In genomic region chr17:81232616-81233241, GRCh38 we compare ENCODE assay signal across 17 cellular contexts. TPM values are rescaled to one million over a fixed set of nuclear protein-coding genes. Genes with fewer than 3 reads are reported as not detected.
DNase-seq lines count a peak whose midpoint lies in the region; ATAC-seq, FAIRE-seq and TF ChIP-seq lines count a peak whose summit lies in the region.
"Had no signal": no experiment of that assay in that cellular context is flagged by ENCODE, and none has a peak within 500 bp of the region (broad histone marks: within the 10 kb centered on the region; RNA-seq: fewer than 3 reads in every experiment).

No MANE protein-coding gene starts in this region.

- TF ChIP-seq CTCF in heart right ventricle (IDR thresholded peaks at IDR 0.05), result no peak
- TF ChIP-seq CTCF in GM06990 (IDR thresholded peaks at IDR 0.05; ENCODE audit: insufficient read depth, low read length, poor library complexity, severe bottlenecking), result no peak
- TF ChIP-seq CTCF in kidney (IDR thresholded peaks at IDR 0.05; ENCODE audit: borderline replicate concordance, extremely low read depth, insufficient read depth), result no peak

- H3K9ac ChIP-seq in kidney (ENCODE audit: low read length in 2 of 2), result no peak overlapping the region

- intact Hi-C loops in Right ventricle myocardium superior (cut with DNase I) (no loop called here), heart right ventricle (cut with DNase I) (loop anchor here in 1 of 10 donors (10.0 kb wide), 1 partner anchor 238 kb away; the partner anchor contains the start of gene CHMP6), kidney (cut with DNase I) (no loop called here)

- H3K27ac Mint-ChIP-seq in stimulated activated naive CD8-positive, alpha-beta T cell treated with anti-CD3 and anti-CD28 coated beads, Interleukin-15, amount 100 ng/mL, for 72 hours, result no peak overlapping the region
- no peak overlapping the region for H3K27ac Mint-ChIP-seq in T-helper 2 cell treated with Interferon-gamma antibody and Interleukin-4, amounts not matched to agents 5 μg/mL and 100 μg/mL, for 36 hours
- H3K27ac Mint-ChIP-seq: CD8-positive, alpha-beta T cell; H9 had no signal

- H3K27ac ChIP-seq in heart right ventricle, result no peak overlapping the region
- no peak overlapping the region for H3K27ac ChIP-seq in kidney (ENCODE audit: low read depth in 2 of 2, low read length in 2 of 2)
- H3K27ac ChIP-seq: BLaER1 treated with 17β-estradiol and CSF1 and Interleukin-3, amounts not matched to agents 10 nM and 100 nM had no signal

- DNase-seq in Right ventricle myocardium superior, result peak; percentile 23
- no peak for DNase-seq in heart right ventricle
- peak; percentile 9 for DNase-seq in GM06990 (ENCODE audit: extremely low read depth, insufficient read length)
- DNase-seq in kidney, result peak; percentile 66
- DNase-seq in stimulated activated naive CD8-positive, alpha-beta T cell treated with anti-CD3 and anti-CD28 coated beads, Interleukin-15, amount 100 ng/mL, for 72 hours, result no peak
- DNase-seq in T-helper 2 cell treated with Interferon-gamma antibody and Interleukin-4, amounts not matched to agents 5 μg/mL and 100 μg/mL, for 36 hours (ENCODE audit: low spot score), result no peak
- DNase-seq: 8988T; Calu3; CD8-positive, alpha-beta T cell; DMS79 treated with DMSO at 0.1 percent for 48 hours; GF-D8; H9 had no signal

- WGBS in heart right ventricle, 2 donors, result 88 to 90% methylated on average over 19 of the region's 19 CpGs

- ATAC-seq in Right ventricle myocardium superior (ENCODE audit: poor library complexity) (no peak), heart right ventricle (no peak), GM18519 (IDR thresholded peaks at IDR 0.05; ENCODE audit: low FRiP score, unreplicated experiment) (no peak)
- peak; percentile 9 for ATAC-seq in stimulated activated naive CD8-positive, alpha-beta T cell treated with anti-CD3 and anti-CD28 coated beads, Interleukin-15, amount 100 ng/mL, for 72 hours
- ATAC-seq: CD8-positive, alpha-beta T cell; GM12878 had no signal

- H3K27me3 ChIP-seq in heart right ventricle, result no peaks in the 10 kb centered on the region
- no peaks in the 10 kb centered on the region for H3K27me3 ChIP-seq in GM06990 (replicated peaks; ENCODE audit: control insufficient read depth, insufficient read depth, low read length)
- H3K27me3 ChIP-seq: BLaER1 treated with 17β-estradiol and CSF1 and Interleukin-3, amounts not matched to agents 10 nM and 100 nM had no signal

- H3K4me1 Mint-ChIP-seq in stimulated activated naive CD8-positive, alpha-beta T cell treated with anti-CD3 and anti-CD28 coated beads, Interleukin-15, amount 100 ng/mL, for 72 hours, result peaks cover 38% of the 10 kb centered on the region
- H3K4me1 Mint-ChIP-seq in T-helper 2 cell treated with Interferon-gamma antibody and Interleukin-4, amounts not matched to agents 5 μg/mL and 100 μg/mL, for 36 hours (ENCODE audit: low read depth), result peaks cover 4% of the 10 kb centered on the region

- H3K27me3 Mint-ChIP-seq in stimulated activated naive CD8-positive, alpha-beta T cell treated with anti-CD3 and anti-CD28 coated beads, Interleukin-15, amount 100 ng/mL, for 72 hours, result no peaks in the 10 kb centered on the region
- no peaks in the 10 kb centered on the region for H3K27me3 Mint-ChIP-seq in T-helper 2 cell treated with Interferon-gamma antibody and Interleukin-4, amounts not matched to agents 5 μg/mL and 100 μg/mL, for 36 hours (ENCODE audit: low read depth)

- no peak overlapping the region for H3K4me3 Mint-ChIP-seq in stimulated activated naive CD8-positive, alpha-beta T cell treated with anti-CD3 and anti-CD28 coated beads, Interleukin-15, amount 100 ng/mL, for 72 hours
- H3K4me3 Mint-ChIP-seq in T-helper 2 cell treated with Interferon-gamma antibody and Interleukin-4, amounts not matched to agents 5 μg/mL and 100 μg/mL, for 36 hours, result no peak overlapping the region
- H3K4me3 Mint-ChIP-seq: CD8-positive, alpha-beta T cell; H9 had no signal

- H3K4me1 ChIP-seq in heart right ventricle (peaks cover 4 to 20% (median 12%) of the 10 kb centered on the region in 9 donors), kidney (ENCODE audit: control insufficient read depth in 1 of 2, insufficient read depth in 1 of 2, low read depth in 1 of 2, low read length in 2 of 2) (peaks cover 5 to 7% of the 10 kb centered on the region in 2 donors)

- peaks cover 20% of the 10 kb centered on the region for H3K36me3 Mint-ChIP-seq in T-helper 2 cell treated with Interferon-gamma antibody and Interleukin-4, amounts not matched to agents 5 μg/mL and 100 μg/mL, for 36 hours (ENCODE audit: low read depth)

- H3K36me3 ChIP-seq in heart right ventricle (peaks cover 0 to 69% (median 5%) of the 10 kb centered on the region in 9 donors), GM06990 (ENCODE audit: control insufficient read depth, insufficient read depth, low read length) (peaks cover 23% of the 10 kb centered on the region), kidney (ENCODE audit: control insufficient read depth in 1 of 2, insufficient read depth in 2 of 2, low read length in 2 of 2) (peaks cover 5 to 10% of the 10 kb centered on the region in 2 donors)

- H3K9me3 ChIP-seq in heart right ventricle, result no peaks in the 10 kb centered on the region
- no peaks in the 10 kb centered on the region for H3K9me3 ChIP-seq in kidney (ENCODE audit: control insufficient read depth in 1 of 2, low read length in 2 of 2)
- H3K9me3 ChIP-seq: BLaER1 treated with 17β-estradiol and CSF1 and Interleukin-3, amounts not matched to agents 10 nM and 100 nM had no signal

- no peaks in the 10 kb centered on the region for H3K9me3 Mint-ChIP-seq in stimulated activated naive CD8-positive, alpha-beta T cell treated with anti-CD3 and anti-CD28 coated beads, Interleukin-15, amount 100 ng/mL, for 72 hours
- H3K9me3 Mint-ChIP-seq in T-helper 2 cell treated with Interferon-gamma antibody and Interleukin-4, amounts not matched to agents 5 μg/mL and 100 μg/mL, for 36 hours, result no peaks in the 10 kb centered on the region
- H3K9me3 Mint-ChIP-seq: CD8-positive, alpha-beta T cell; H9 had no signal

- FAIRE-seq in kidney (lab: Jason Lieb, UNC), result no peak
- FAIRE-seq: GM12878, GM19239, H1 had no signal

- H3K4me3 ChIP-seq in heart right ventricle (no peak overlapping the region), GM06990 (replicated peaks; ENCODE audit: low read depth, low read length) (no peak overlapping the region), kidney (ENCODE audit: low read length in 2 of 2) (no peak overlapping the region)
- H3K4me3 ChIP-seq: BLaER1 treated with 17β-estradiol and CSF1 and Interleukin-3, amounts not matched to agents 10 nM and 100 nM; GM12878 had no signal

RNA-seq across cellular contexts. Expression of gene TEPSIN, which starts 6.1 kb away (rescaled TPM):
- 13.4 TPM for total RNA-seq in Right ventricle myocardium superior
- total RNA-seq in heart right ventricle, result 10 to 100 TPM in 4 of 10 donors, 1 to 10 TPM in 6; 6.2 to 21.4 (median 9.2) TPM
- 10 to 100 TPM; 12.5 to 30.4 TPM for polyA plus RNA-seq in heart right ventricle
- 42.8 TPM for total RNA-seq in kidney
- 13.9 TPM for polyA plus RNA-seq in kidney (ENCODE audit: insufficient read depth, low read depth, low replicate concordance)

RNA-seq across cellular contexts. Expression of gene NDUFAF8, which starts 6.4 kb away (rescaled TPM):
- total RNA-seq in Right ventricle myocardium superior, result 59.4 TPM
- 10 to 100 TPM; 49.6 to 74.8 (median 58.9) TPM for total RNA-seq in heart right ventricle
- polyA plus RNA-seq in heart right ventricle, result 10 to 100 TPM; 41.5 to 68.0 TPM
- 38.6 TPM for total RNA-seq in kidney
- 134 TPM for polyA plus RNA-seq in kidney (ENCODE audit: insufficient read depth, low read depth, low replicate concordance)

RNA-seq across cellular contexts. Expression of gene CEP131, which starts 10.0 kb away (rescaled TPM):
- total RNA-seq in Right ventricle myocardium superior (11.1 TPM), heart right ventricle (10 to 100 TPM in 1 of 10 donors, 1 to 10 TPM in 9; 6.4 to 14.4 (median 7.6) TPM), kidney (7.5 TPM)
- polyA plus RNA-seq in heart right ventricle (10 to 100 TPM in 1 of 2 donors, 1 to 10 TPM in 1; 8.8 to 20.9 TPM), kidney (ENCODE audit: insufficient read depth, low read depth, low replicate concordance) (6.9 TPM)

Comparison
In these comparisons a context has a peak if more than half of its experiments do, and no peak if none do; other contexts are left out.
1. DNase-seq: peak in Right ventricle myocardium superior (single experiment), GM06990 (single experiment) and kidney (single experiment); none in heart right ventricle (0 of 2), stimulated activated naive CD8-positive, alpha-beta T cell treated with anti-CD3 and anti-CD28 coated beads, Interleukin-15, amount 100 ng/mL, for 72 hours (0 of 2) and T-helper 2 cell treated with Interferon-gamma antibody and Interleukin-4, amounts not matched to agents 5 μg/mL and 100 μg/mL, for 36 hours (single experiment).